ENCODE assay signal across 26 cellular contexts in genomic region chr2:167454036-167454435, GRCh38.
"Had no signal": no experiment of that assay in that cellular context is flagged by ENCODE, and none has a peak within 500 bp of the region (broad histone marks: within the 10 kb centered on the region; RNA-seq: fewer than 3 reads in every experiment).

No MANE protein-coding gene starts in this region.

- H3K9ac ChIP-seq: parathyroid adenoma had no signal

- H3K9me3 ChIP-seq: ovary, suprapubic skin, testis, uterus had no signal

- H3K27me3 ChIP-seq: ovary, spleen, suprapubic skin, testis, tibial artery, transverse colon, upper lobe of right lung, uterus had no signal

- DNase-seq: naive thymus-derived CD8-positive, alpha-beta T cell; nephron progenitor cell; occipital lobe; ovary; posterior cingulate gyrus; psoas muscle; right cardiac atrium; spleen; stimulated activated CD4-positive, alpha-beta T cell treated with anti-CD3 and anti-CD28 coated beads, Interleukin-12 subunit alpha, Interleukin-12 subunit beta, amount 100 ng/mL, for 4 hours; stimulated activated CD4-positive, alpha-beta T cell treated with anti-CD3 and anti-CD28 coated beads, Interleukin-1b, Interleukin-23, amount 100 ng/mL, for 48 hours; stimulated activated CD4-positive, alpha-beta T cell treated with anti-CD3 and anti-CD28 coated beads, Interleukin-4, amount 100 ng/mL, for 1 hour; stimulated activated CD4-positive, alpha-beta T cell treated with anti-CD3 and anti-CD28 coated beads, Interleukin-4, amount 100 ng/mL, for 4 hours; stimulated activated CD8-positive, alpha-beta memory T cell treated with anti-CD3 and anti-CD28 coated beads, Interleukin-4, amount 100 ng/mL, for 48 hours; stimulated activated naive CD4-positive, alpha-beta T cell; stimulated activated naive CD8-positive, alpha-beta T cell treated with anti-CD3 and anti-CD28 coated beads, Interleukin-15, amount 100 ng/mL, for 72 hours; stimulated activated naive CD8-positive, alpha-beta T cell treated with anti-CD3 and anti-CD28 coated beads, Interleukin-15, Interleukin-2, amounts not matched to agents 100 U/mL and 50 U/mL, for 24 hours; substantia nigra; testis; tibial artery; transverse colon; upper lobe of right lung; uterus had no signal

- H3K4me2 ChIP-seq: smooth muscle cell had no signal

- H3K27ac ChIP-seq: ovary, parathyroid adenoma, psoas muscle, skin epidermis, spleen, suprapubic skin, testis, tibial artery, transverse colon, upper lobe of right lung, uterus had no signal

- H3K36me3 ChIP-seq: ovary, spleen, suprapubic skin, tibial artery, transverse colon, upper lobe of right lung, uterus had no signal

- H3K4me3 ChIP-seq: ovary, psoas muscle, skin epidermis, smooth muscle cell, spleen, suprapubic skin, testis, tibial artery, transverse colon, upper lobe of right lung, uterus had no signal

- H3K4me1 ChIP-seq: parathyroid adenoma, psoas muscle, spleen, suprapubic skin, testis, tibial artery, transverse colon, upper lobe of right lung, uterus had no signal

- H2AFZ ChIP-seq: parathyroid adenoma had no signal
